Comparison of ENCODE assay signal across 2 cellular contexts in the genomic region with DNA sequence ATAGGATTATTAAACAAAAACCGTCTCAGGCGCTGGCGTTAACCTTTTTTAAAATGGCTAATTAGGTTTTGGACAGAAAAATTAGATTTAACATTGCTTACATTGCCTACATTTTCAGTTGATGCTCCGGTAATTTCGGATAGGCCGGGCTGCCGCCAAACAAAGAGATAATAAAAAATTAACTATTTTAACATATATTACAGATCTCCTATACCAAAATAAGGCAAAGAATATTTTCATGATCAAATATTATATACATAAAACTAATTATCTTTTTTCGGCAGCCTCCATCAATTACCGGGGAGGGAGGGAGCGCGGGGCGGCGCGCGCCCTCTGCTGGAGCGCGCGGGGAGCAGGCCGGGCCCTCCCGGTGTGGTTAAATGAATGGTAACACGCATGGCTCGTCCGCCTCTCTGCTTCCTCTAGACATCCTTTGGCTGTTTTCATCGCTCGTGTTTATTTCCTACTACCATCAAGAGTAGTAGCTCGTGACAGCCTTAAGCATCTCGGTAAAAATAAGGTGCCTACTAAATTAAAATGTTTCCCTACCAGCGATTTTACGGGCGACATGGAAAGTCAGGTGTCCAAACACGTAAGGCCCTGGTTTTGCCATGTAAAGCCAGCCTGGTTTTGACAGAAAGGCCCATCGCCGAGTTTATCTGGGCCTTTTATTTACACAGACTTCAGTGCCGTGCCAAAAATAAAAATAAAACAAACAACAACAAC.
TF ChIP-seq lines count a peak whose summit lies in the region.

No MANE protein-coding gene starts in this region.

TF ChIP-seq in HCT116, 20 proteins besides CTCF, POLR2A, EP300 and RAD21:
- TF ChIP-seq EZH2phosphoT487 (IDR thresholded peaks at IDR 0.05; ENCODE audit: borderline replicate concordance) (no peak), POLR2AphosphoS5 (IDR thresholded peaks at IDR 0.05; ENCODE audit: low read depth, low read length) (no peak)

TF ChIP-seq in H1, 55 proteins besides CTCF, POLR2A, EP300 and RAD21:
- TF ChIP-seq, protein P1, sequence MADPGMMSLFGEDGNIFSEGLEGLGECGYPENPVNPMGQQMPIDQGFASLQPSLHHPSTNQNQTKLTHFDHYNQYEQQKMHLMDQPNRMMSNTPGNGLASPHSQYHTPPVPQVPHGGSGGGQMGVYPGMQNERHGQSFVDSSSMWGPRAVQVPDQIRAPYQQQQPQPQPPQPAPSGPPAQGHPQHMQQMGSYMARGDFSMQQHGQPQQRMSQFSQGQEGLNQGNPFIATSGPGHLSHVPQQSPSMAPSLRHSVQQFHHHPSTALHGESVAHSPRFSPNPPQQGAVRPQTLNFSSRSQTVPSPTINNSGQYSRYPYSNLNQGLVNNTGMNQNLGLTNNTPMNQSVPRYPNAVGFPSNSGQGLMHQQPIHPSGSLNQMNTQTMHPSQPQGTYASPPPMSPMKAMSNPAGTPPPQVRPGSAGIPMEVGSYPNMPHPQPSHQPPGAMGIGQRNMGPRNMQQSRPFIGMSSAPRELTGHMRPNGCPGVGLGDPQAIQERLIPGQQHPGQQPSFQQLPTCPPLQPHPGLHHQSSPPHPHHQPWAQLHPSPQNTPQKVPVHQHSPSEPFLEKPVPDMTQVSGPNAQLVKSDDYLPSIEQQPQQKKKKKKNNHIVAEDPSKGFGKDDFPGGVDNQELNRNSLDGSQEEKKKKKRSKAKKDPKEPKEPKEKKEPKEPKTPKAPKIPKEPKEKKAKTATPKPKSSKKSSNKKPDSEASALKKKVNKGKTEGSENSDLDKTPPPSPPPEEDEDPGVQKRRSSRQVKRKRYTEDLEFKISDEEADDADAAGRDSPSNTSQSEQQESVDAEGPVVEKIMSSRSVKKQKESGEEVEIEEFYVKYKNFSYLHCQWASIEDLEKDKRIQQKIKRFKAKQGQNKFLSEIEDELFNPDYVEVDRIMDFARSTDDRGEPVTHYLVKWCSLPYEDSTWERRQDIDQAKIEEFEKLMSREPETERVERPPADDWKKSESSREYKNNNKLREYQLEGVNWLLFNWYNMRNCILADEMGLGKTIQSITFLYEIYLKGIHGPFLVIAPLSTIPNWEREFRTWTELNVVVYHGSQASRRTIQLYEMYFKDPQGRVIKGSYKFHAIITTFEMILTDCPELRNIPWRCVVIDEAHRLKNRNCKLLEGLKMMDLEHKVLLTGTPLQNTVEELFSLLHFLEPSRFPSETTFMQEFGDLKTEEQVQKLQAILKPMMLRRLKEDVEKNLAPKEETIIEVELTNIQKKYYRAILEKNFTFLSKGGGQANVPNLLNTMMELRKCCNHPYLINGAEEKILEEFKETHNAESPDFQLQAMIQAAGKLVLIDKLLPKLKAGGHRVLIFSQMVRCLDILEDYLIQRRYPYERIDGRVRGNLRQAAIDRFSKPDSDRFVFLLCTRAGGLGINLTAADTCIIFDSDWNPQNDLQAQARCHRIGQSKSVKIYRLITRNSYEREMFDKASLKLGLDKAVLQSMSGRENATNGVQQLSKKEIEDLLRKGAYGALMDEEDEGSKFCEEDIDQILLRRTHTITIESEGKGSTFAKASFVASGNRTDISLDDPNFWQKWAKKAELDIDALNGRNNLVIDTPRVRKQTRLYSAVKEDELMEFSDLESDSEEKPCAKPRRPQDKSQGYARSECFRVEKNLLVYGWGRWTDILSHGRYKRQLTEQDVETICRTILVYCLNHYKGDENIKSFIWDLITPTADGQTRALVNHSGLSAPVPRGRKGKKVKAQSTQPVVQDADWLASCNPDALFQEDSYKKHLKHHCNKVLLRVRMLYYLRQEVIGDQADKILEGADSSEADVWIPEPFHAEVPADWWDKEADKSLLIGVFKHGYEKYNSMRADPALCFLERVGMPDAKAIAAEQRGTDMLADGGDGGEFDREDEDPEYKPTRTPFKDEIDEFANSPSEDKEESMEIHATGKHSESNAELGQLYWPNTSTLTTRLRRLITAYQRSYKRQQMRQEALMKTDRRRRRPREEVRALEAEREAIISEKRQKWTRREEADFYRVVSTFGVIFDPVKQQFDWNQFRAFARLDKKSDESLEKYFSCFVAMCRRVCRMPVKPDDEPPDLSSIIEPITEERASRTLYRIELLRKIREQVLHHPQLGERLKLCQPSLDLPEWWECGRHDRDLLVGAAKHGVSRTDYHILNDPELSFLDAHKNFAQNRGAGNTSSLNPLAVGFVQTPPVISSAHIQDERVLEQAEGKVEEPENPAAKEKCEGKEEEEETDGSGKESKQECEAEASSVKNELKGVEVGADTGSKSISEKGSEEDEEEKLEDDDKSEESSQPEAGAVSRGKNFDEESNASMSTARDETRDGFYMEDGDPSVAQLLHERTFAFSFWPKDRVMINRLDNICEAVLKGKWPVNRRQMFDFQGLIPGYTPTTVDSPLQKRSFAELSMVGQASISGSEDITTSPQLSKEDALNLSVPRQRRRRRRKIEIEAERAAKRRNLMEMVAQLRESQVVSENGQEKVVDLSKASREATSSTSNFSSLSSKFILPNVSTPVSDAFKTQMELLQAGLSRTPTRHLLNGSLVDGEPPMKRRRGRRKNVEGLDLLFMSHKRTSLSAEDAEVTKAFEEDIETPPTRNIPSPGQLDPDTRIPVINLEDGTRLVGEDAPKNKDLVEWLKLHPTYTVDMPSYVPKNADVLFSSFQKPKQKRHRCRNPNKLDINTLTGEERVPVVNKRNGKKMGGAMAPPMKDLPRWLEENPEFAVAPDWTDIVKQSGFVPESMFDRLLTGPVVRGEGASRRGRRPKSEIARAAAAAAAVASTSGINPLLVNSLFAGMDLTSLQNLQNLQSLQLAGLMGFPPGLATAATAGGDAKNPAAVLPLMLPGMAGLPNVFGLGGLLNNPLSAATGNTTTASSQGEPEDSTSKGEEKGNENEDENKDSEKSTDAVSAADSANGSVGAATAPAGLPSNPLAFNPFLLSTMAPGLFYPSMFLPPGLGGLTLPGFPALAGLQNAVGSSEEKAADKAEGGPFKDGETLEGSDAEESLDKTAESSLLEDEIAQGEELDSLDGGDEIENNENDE (IDR thresholded peaks at IDR 0.05; ENCODE audit: insufficient replicate concordance, low read length) = peak; percentile 25
- no peak for TF ChIP-seq EGR1 (IDR thresholded peaks at IDR 0.05; ENCODE audit: borderline replicate concordance, low read depth, low read length)
- TF ChIP-seq CEBPB (IDR thresholded peaks at IDR 0.05; ENCODE audit: low read depth, low read length) = no peak
